In genomic region chrX:49122499-49122898, GRCh38 we compare ENCODE assay signal across 1 cellular context.
TF ChIP-seq lines count a peak whose summit lies in the region.

No MANE protein-coding gene starts in this region.

TF ChIP-seq in HepG2, 621 proteins besides CTCF, POLR2A, EP300 and RAD21:
- no peak for TF ChIP-seq ZNF354B (CRISPR knock-in tag; IDR thresholded peaks at IDR 0.05)
- TF ChIP-seq NCOA1 (CRISPR knock-in tag; IDR thresholded peaks at IDR 0.05): no peak
- TF ChIP-seq MXI1 (IDR thresholded peaks at IDR 0.05; ENCODE audit: borderline replicate concordance, low read depth, low read length): no peak
- TF ChIP-seq SIX4 (CRISPR knock-in tag; IDR thresholded peaks at IDR 0.05): no peak
- no peak for TF ChIP-seq ZBTB25 (CRISPR knock-in tag; IDR thresholded peaks at IDR 0.05)
- TF ChIP-seq ZNF775 (CRISPR knock-in tag; IDR thresholded peaks at IDR 0.05; ENCODE audit: borderline replicate concordance): no peak
- no peak for TF ChIP-seq AFF4 (CRISPR knock-in tag; IDR thresholded peaks at IDR 0.05)
- TF ChIP-seq ZNF597 (CRISPR knock-in tag; IDR thresholded peaks at IDR 0.05): no peak
